Comparison of ENCODE assay signal across 16 cellular contexts in the genomic region with DNA sequence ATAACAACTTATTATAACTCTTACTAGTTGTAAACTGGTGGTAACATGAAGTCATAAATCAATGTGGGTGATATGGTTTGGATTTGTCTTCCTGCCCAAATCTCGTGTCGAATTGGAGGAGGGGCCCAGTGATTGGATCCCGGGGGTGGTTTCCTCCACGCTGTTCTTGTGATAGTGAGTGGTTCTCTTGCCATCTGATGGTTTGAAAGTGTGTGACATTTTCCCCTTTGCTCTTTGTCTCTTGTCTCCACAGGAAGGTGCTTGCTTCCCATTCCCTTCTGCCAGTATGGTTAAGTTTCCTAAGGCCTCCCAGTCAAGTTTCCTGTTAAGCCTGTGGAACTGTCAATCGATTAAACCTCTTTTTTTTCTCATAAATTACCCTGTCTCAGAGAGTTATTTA.
A peak's percentile ranks its signal among the peaks of the same experiment; 100 is the strongest.
DNase-seq lines count a peak whose midpoint lies in the region; ATAC-seq, FAIRE-seq and TF ChIP-seq lines count a peak whose summit lies in the region.
"Had no signal": no experiment of that assay in that cellular context is flagged by ENCODE, and none has a peak within 500 bp of the region (broad histone marks: within the 10 kb centered on the region; RNA-seq: fewer than 3 reads in every experiment).

No MANE protein-coding gene starts in this region.

- TF ChIP-seq CTCF in GM23338 (conservative IDR thresholded peaks at IDR 0.05; ENCODE audit: low read depth in 2 of 2): peak in 1 of 2 experiments; percentile 39; a peak in 2 of 4 replicates
- no peak for TF ChIP-seq CTCF in keratinocyte (optimal IDR thresholded peaks at IDR 0.05 in 1 of 3, IDR thresholded peaks at IDR 0.05 in 1 of 3, conservative IDR thresholded peaks at IDR 0.05 in 1 of 3; ENCODE audit: extremely low read depth in 1 of 3, insufficient read depth in 2 of 3, low read length in 3 of 3)

- no peaks in the 10 kb centered on the region for H3K9me2 ChIP-seq in GM23338 (ENCODE audit: insufficient read depth)
- H3K9me2 ChIP-seq: SK-N-SH had no signal

- no peaks in the 10 kb centered on the region for H3K36me3 Mint-ChIP-seq in GM23338 (ENCODE audit: low read depth)

- no peak overlapping the region for H3K4me3 Mint-ChIP-seq in GM23338

- peaks cover 1% of the 10 kb centered on the region for H3K27me3 Mint-ChIP-seq in GM23338 (ENCODE audit: insufficient read depth, low read depth, poor library complexity)

- H3K4me3 ChIP-seq in GM23338: no peak overlapping the region
- H3K4me3 ChIP-seq in keratinocyte (ENCODE audit: control insufficient read depth in 2 of 3, extremely low read depth in 1 of 3, insufficient read depth in 2 of 3, low read depth in 1 of 3, low read length in 3 of 3): no peak overlapping the region
- H3K4me3 ChIP-seq: BLaER1 treated with 17β-estradiol and CSF1 and Interleukin-3, amounts not matched to agents 10 nM and 100 nM; K562 had no signal

- H3K27ac ChIP-seq in GM23338 (ENCODE audit: low read depth) (no peak overlapping the region), keratinocyte (ENCODE audit: control insufficient read depth, insufficient read depth, low read length) (no peak overlapping the region)
- H3K27ac ChIP-seq: BLaER1 treated with 17β-estradiol and CSF1 and Interleukin-3, amounts not matched to agents 10 nM and 100 nM had no signal

- dilution Hi-C loops in keratinocyte (cut with MboI; ENCODE audit: extremely low pct_ligation_motif_present, low sequenced_read_pairs): no loop called here

- H3F3A ChIP-seq in GM23338 (replicated peaks; ENCODE audit: low read depth): no peaks in the 10 kb centered on the region

- no peak overlapping the region for H3K4me2 ChIP-seq in GM23338
- no peak overlapping the region for H3K4me2 ChIP-seq in keratinocyte (ENCODE audit: control insufficient read depth, extremely low read depth, insufficient read depth, low read depth, low read length)
- H3K4me2 ChIP-seq: BLaER1 treated with 17β-estradiol and CSF1 and Interleukin-3, amounts not matched to agents 10 nM and 100 nM; SK-N-SH had no signal

- no peak overlapping the region for H3K27ac Mint-ChIP-seq in GM23338

- H3K9ac ChIP-seq in keratinocyte (ENCODE audit: control insufficient read depth, extremely low read depth, insufficient read depth, low read length): no peak overlapping the region
- H3K9ac ChIP-seq: BLaER1 treated with 17β-estradiol and CSF1 and Interleukin-3, amounts not matched to agents 10 nM and 100 nM; SK-N-SH had no signal

- H4K20me1 ChIP-seq in GM23338 (replicated peaks; ENCODE audit: insufficient read depth): no peaks in the 10 kb centered on the region
- no peaks in the 10 kb centered on the region for H4K20me1 ChIP-seq in keratinocyte (ENCODE audit: control insufficient read depth, extremely low read depth, insufficient read depth, low read length)
- H4K20me1 ChIP-seq: BLaER1 treated with 17β-estradiol and CSF1 and Interleukin-3, amounts not matched to agents 10 nM and 100 nM had no signal

- DNase-seq in GM23338 (ENCODE audit: low spot score): peak; percentile 36
- DNase-seq in NCI-H1092 (lab: John Stamatoyannopoulos, UW): peak; percentile 21
- peak; percentile 8 for DNase-seq in UCSD-AML1 (lab: John Stamatoyannopoulos, UW; ENCODE audit: unreplicated experiment)
- DNase-seq in keratinocyte (ENCODE audit: low read depth, low spot score): no peak
- DNase-seq in NCI-H345 treated with DMSO at 0.1 percent for 48 hours (lab: John Stamatoyannopoulos, UW; ENCODE audit: unreplicated experiment): no peak
- no peak for DNase-seq in activated naive CD4-positive, alpha-beta T cell (lab: John Stamatoyannopoulos, UW)
- DNase-seq in RCC 7860 (ENCODE audit: low spot score): no peak
- DNase-seq in stimulated activated CD4-positive, alpha-beta T cell treated with anti-CD3 and anti-CD28 coated beads, Interleukin-2, amount 100 ng/mL, for 24 hours: no peak
- DNase-seq: NCI-H1048, NCI-H1694 treated with DMSO at 0.1 percent for 48 hours, NCI-H446 treated with DMSO at 0.1 percent for 48 hours, SK-N-SH, T-helper 1 cell had no signal

- no peaks in the 10 kb centered on the region for H3K9me1 ChIP-seq in keratinocyte (ENCODE audit: control insufficient read depth, extremely low read depth, insufficient read depth, low read length)

- no peaks in the 10 kb centered on the region for H3K9me3 Mint-ChIP-seq in GM23338

- H3K4me1 ChIP-seq in GM23338 (ENCODE audit: insufficient read depth): no peaks in the 10 kb centered on the region
- H3K4me1 ChIP-seq in keratinocyte (ENCODE audit: control insufficient read depth, extremely low read depth, insufficient read depth, low read length): no peaks in the 10 kb centered on the region
- H3K4me1 ChIP-seq: BLaER1 treated with 17β-estradiol and CSF1 and Interleukin-3, amounts not matched to agents 10 nM and 100 nM had no signal

- H2AFZ ChIP-seq in GM23338: peak overlapping the region; percentile 38; the same call in 1 of the 2 replicates
- peak overlapping the region; percentile 20 for H2AFZ ChIP-seq in keratinocyte (ENCODE audit: control insufficient read depth, low read length)

- ATAC-seq in GM23338: peak; percentile 39; the same call in 2 of the 3 replicates
- ATAC-seq: HCT116, K562 had no signal

- FAIRE-seq in keratinocyte (lab: Jason Lieb, UNC) (no peak), RCC 7860 (lab: Jason Lieb, UNC) (no peak)
- FAIRE-seq: K562 had no signal

- H3K79me2 ChIP-seq in GM23338 (replicated peaks; ENCODE audit: insufficient read depth): no peaks in the 10 kb centered on the region
- H3K79me2 ChIP-seq in keratinocyte (ENCODE audit: control insufficient read depth, insufficient read depth, low read length): no peaks in the 10 kb centered on the region

- H3K4me1 Mint-ChIP-seq in GM23338: peaks cover 2% of the 10 kb centered on the region; the same call in 1 of the 3 replicates

- no peaks in the 10 kb centered on the region for H3K27me3 ChIP-seq in GM23338 (ENCODE audit: insufficient read depth)
- no peaks in the 10 kb centered on the region for H3K27me3 ChIP-seq in keratinocyte (ENCODE audit: control insufficient read depth, extremely low read depth, insufficient read depth, low read length)
- H3K27me3 ChIP-seq: BLaER1 treated with 17β-estradiol and CSF1 and Interleukin-3, amounts not matched to agents 10 nM and 100 nM had no signal

- no peaks in the 10 kb centered on the region for H3K9me3 ChIP-seq in keratinocyte (ENCODE audit: control insufficient read depth, low read depth, low read length)
- H3K9me3 ChIP-seq: BLaER1 treated with 17β-estradiol and CSF1 and Interleukin-3, amounts not matched to agents 10 nM and 100 nM; SK-N-SH had no signal

- H3K36me3 ChIP-seq in GM23338 (ENCODE audit: insufficient read depth) (no peaks in the 10 kb centered on the region), keratinocyte (ENCODE audit: control insufficient read depth in 2 of 2, extremely low read depth in 1 of 2, insufficient read depth in 2 of 2, low read length in 2 of 2) (no peaks in the 10 kb centered on the region)
- H3K36me3 ChIP-seq: BLaER1 treated with 17β-estradiol and CSF1 and Interleukin-3, amounts not matched to agents 10 nM and 100 nM had no signal

TF ChIP-seq in GM23338, 12 proteins besides CTCF, POLR2A, EP300 and RAD21:
- TF ChIP-seq ZNF114 (CRISPR knock-in tag; IDR thresholded peaks at IDR 0.05) (no peak), STAT1 (IDR thresholded peaks at IDR 0.05; ENCODE audit: unreplicated experiment) (no peak), ZNF331 (CRISPR knock-in tag; IDR thresholded peaks at IDR 0.05; ENCODE audit: low read depth) (no peak), EZH2 (IDR thresholded peaks at IDR 0.05; ENCODE audit: low read depth, unreplicated experiment) (no peak), POLR2AphosphoS5 (IDR thresholded peaks at IDR 0.05; ENCODE audit: low read depth) (no peak)

Comparison
In these comparisons a context has a peak if more than half of its experiments do, and no peak if none do; other contexts are left out.
1. DNase-seq: peak in GM23338 (single experiment), NCI-H1092 (single experiment) and UCSD-AML1 (single experiment); none in keratinocyte (single experiment), NCI-H345 treated with DMSO at 0.1 percent for 48 hours (single experiment), activated naive CD4-positive, alpha-beta T cell (0 of 4), RCC 7860 (single experiment) and stimulated activated CD4-positive, alpha-beta T cell treated with anti-CD3 and anti-CD28 coated beads, Interleukin-2, amount 100 ng/mL, for 24 hours (0 of 2).